In the genomic region with DNA sequence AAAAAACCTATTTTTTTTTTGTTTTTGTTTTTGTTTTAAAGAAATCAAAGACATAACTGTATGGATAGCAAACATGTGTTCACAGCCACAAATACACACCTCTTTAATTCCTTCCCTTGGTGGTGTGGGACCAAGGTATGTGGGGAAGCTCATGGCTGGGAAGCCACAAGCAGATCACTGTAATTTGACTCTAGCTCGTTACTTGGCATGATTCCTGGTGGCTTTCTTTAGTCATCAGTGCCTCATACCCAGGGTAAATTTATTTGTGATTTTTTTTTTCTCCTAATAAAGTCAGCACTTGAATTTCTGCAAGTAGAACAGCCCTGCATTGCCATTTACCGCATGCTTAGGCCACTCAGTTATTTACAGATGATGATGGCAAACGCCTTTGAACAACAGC, we compare ENCODE assay signal across 9 cellular contexts.
DNase-seq lines count a peak whose midpoint lies in the region; TF ChIP-seq lines count a peak whose summit lies in the region.
"Had no signal": no experiment of that assay in that cellular context is flagged by ENCODE, and none has a peak within 500 bp of the region (broad histone marks: within the 10 kb centered on the region; RNA-seq: fewer than 3 reads in every experiment).

No MANE protein-coding gene starts in this region.

- no peak overlapping the region for H3K27ac ChIP-seq in adrenal gland
- H3K27ac ChIP-seq: 22Rv1 had no signal

- TF ChIP-seq CTCF in epithelial cell of esophagus (IDR thresholded peaks at IDR 0.05; ENCODE audit: insufficient read depth, low read depth, low read length, missing control alignments): no peak
- TF ChIP-seq CTCF in adrenal gland (IDR thresholded peaks at IDR 0.05): no peak

- DNase-seq in DMS79 treated with DMSO at 0.1 percent for 48 hours (lab: John Stamatoyannopoulos, UW) (peak; percentile 71), DMS79 (lab: John Stamatoyannopoulos, UW) (no peak), NCI-H510A (lab: John Stamatoyannopoulos, UW) (peak; percentile 22), epithelial cell of esophagus (ENCODE audit: low read depth) (peak; percentile 85), smooth muscle cell of the brain vasculature (ENCODE audit: low read depth, low spot score) (peak; percentile 24), SKM-1 (lab: John Stamatoyannopoulos, UW; ENCODE audit: unreplicated experiment) (no peak), adrenal gland (no peak), D341Med (ENCODE audit: low spot score) (no peak)

- no peaks in the 10 kb centered on the region for H3K4me1 ChIP-seq in adrenal gland (replicated peaks in 1 of 2)

- 43 to 51% (median 46%) methylated on average over 3 of the region's 3 CpGs for WGBS in adrenal gland, 4 donors

- intact Hi-C loops in adrenal gland (cut with DNase I): no loop called here

- no peaks in the 10 kb centered on the region for H3K36me3 ChIP-seq in adrenal gland (replicated peaks in 1 of 2)

- no peaks in the 10 kb centered on the region for H3K27me3 ChIP-seq in adrenal gland

- H3K4me3 ChIP-seq in epithelial cell of esophagus (ENCODE audit: low read length) (no peak overlapping the region), adrenal gland (no peak overlapping the region)

- H3K9me3 ChIP-seq in adrenal gland (replicated peaks in 1 of 3): no peaks in the 10 kb centered on the region

- TF ChIP-seq POLR2A in adrenal gland (IDR thresholded peaks at IDR 0.05): no peak

Comparison
In these comparisons a context has a peak if more than half of its experiments do, and no peak if none do; other contexts are left out.
1. DNase-seq: peak in DMS79 treated with DMSO at 0.1 percent for 48 hours (single experiment), NCI-H510A (single experiment), epithelial cell of esophagus (single experiment) and smooth muscle cell of the brain vasculature (single experiment); none in DMS79 (single experiment), SKM-1 (single experiment), adrenal gland (0 of 7) and D341Med (single experiment).